Comparison of ENCODE assay signal across 23 cellular contexts in the genomic region with DNA sequence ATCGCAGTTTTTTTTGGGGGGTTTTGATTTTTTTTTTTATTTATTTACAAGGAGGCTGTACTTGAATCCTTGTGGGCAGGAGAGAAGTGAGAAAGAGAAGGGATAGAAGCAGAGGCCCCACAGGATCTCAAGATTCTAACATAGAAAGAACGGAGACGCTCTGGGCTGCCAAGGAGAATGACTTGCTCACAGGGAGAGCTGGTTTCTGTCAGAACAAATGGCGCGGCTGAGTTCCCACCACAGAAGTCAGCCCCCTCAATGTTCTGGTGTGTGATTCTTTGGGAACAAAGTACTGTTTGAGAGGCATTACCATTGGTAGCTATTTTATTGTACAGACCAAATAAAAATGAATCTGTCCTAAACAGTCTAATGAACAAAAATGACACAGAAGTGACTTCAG.
A peak's percentile ranks its signal among the peaks of the same experiment; 100 is the strongest.
DNase-seq lines count a peak whose midpoint lies in the region; ATAC-seq and TF ChIP-seq lines count a peak whose summit lies in the region.
"Had no signal": no experiment of that assay in that cellular context is flagged by ENCODE, and none has a peak within 500 bp of the region (broad histone marks: within the 10 kb centered on the region; RNA-seq: fewer than 3 reads in every experiment).

No MANE protein-coding gene starts in this region.

- H3K79me2 ChIP-seq in mammary epithelial cell (ENCODE audit: insufficient read depth, low read length) (no peaks in the 10 kb centered on the region), smooth muscle cell (ENCODE audit: low read depth) (no peaks in the 10 kb centered on the region)

- ATAC-seq in GM19397 (IDR thresholded peaks at IDR 0.05; ENCODE audit: unreplicated experiment), result no peak
- ATAC-seq: HCT116, PC-3 had no signal

- intact Hi-C loops in mammary epithelial cell (cut with micrococcal nuclease) (no loop called here), breast epithelium (cut with DNase I; ENCODE audit: low total_unique reads) (no loop called here), ascending aorta (cut with DNase I) (no loop called here), tibial artery (cut with DNase I; ENCODE audit: low total_unique reads) (no loop called here)

- BruUV-seq in mammary epithelial cell (replicated peaks; lab: Mats Ljungman, UMichigan), result no TSS peak

- CTCF ChIA-PET in mammary epithelial cell (lab: Charles Lee; ENCODE audit: low non-redundant PET), result no interaction called here

- H3K9me3 Mint-ChIP-seq in brain (peaks cover 0 to 5% (median 3%) of the 10 kb centered on the region in 5 experiments), nephron progenitor cell (peaks cover 68% of the 10 kb centered on the region)
- H3K9me3 Mint-ChIP-seq: CD8-positive, alpha-beta memory T cell had no signal

- TF ChIP-seq CTCF in mammary epithelial cell (conservative IDR thresholded peaks at IDR 0.05 in 1 of 2, IDR thresholded peaks at IDR 0.05 in 1 of 2; ENCODE audit: extremely low read depth in 1 of 2, insufficient read depth in 1 of 2, low read depth in 1 of 2, low read length in 2 of 2) (no peak), breast epithelium (IDR thresholded peaks at IDR 0.05) (no peak), brain (conservative IDR thresholded peaks at IDR 0.05) (no peak), nephron progenitor cell (IDR thresholded peaks at IDR 0.05) (no peak), smooth muscle cell (IDR thresholded peaks at IDR 0.05; ENCODE audit: borderline replicate concordance, insufficient read depth, poor library complexity, severe bottlenecking) (no peak), ascending aorta (IDR thresholded peaks at IDR 0.05) (no peak), tibial artery (IDR thresholded peaks at IDR 0.05) (no peak)

- H3F3A ChIP-seq in smooth muscle cell (ENCODE audit: low read depth), result peaks cover 2% of the 10 kb centered on the region

- no peaks in the 10 kb centered on the region for H3K36me3 ChIP-seq in mammary epithelial cell (ENCODE audit: insufficient read depth, low read length)
- H3K36me3 ChIP-seq in breast epithelium, result no peaks in the 10 kb centered on the region
- H3K36me3 ChIP-seq in smooth muscle cell (ENCODE audit: low read depth), result no peaks in the 10 kb centered on the region
- no peaks in the 10 kb centered on the region for H3K36me3 ChIP-seq in ascending aorta
- no peaks in the 10 kb centered on the region for H3K36me3 ChIP-seq in tibial artery
- H3K36me3 ChIP-seq: BE2C had no signal

- TF ChIP-seq POLR2A in breast epithelium (IDR thresholded peaks at IDR 0.05), result no peak

- in situ Hi-C loops in mammary epithelial cell (cut with MboI; ENCODE audit: low sequenced_read_pairs in 2 of 2), result no loop called here

- H3K27ac Mint-ChIP-seq in brain (peak overlapping the region in 4 of 5 experiments; percentile 31 to 82 (median 52)), nephron progenitor cell (peak overlapping the region; percentile 29)
- H3K27ac Mint-ChIP-seq: CD14-positive monocyte; CD8-positive, alpha-beta memory T cell had no signal

- dilution Hi-C loops in mammary epithelial cell (cut with HindIII; ENCODE audit: low sequenced_read_pairs), result no loop called here

- H3K27me3 Mint-ChIP-seq in brain, result peaks cover 2% of the 10 kb centered on the region
- no peaks in the 10 kb centered on the region for H3K27me3 Mint-ChIP-seq in nephron progenitor cell (ENCODE audit: low read depth, poor library complexity)

- H3K9me3 ChIP-seq in mammary epithelial cell (replicated peaks; ENCODE audit: insufficient read depth, low read length), result no peaks in the 10 kb centered on the region
- H3K9me3 ChIP-seq in breast epithelium, result no peaks in the 10 kb centered on the region
- no peaks in the 10 kb centered on the region for H3K9me3 ChIP-seq in smooth muscle cell (replicated peaks; ENCODE audit: low read depth)
- no peaks in the 10 kb centered on the region for H3K9me3 ChIP-seq in ascending aorta
- H3K9me3 ChIP-seq in tibial artery, result no peaks in the 10 kb centered on the region
- H3K9me3 ChIP-seq: BE2C had no signal

- no peak overlapping the region for H3K27ac ChIP-seq in mammary epithelial cell (ENCODE audit: insufficient read depth, low read depth, low read length)
- no peak overlapping the region for H3K27ac ChIP-seq in breast epithelium
- H3K27ac ChIP-seq in smooth muscle cell (ENCODE audit: low read depth), result peak overlapping the region; percentile 45
- H3K27ac ChIP-seq in ascending aorta, result no peak overlapping the region
- no peak overlapping the region for H3K27ac ChIP-seq in tibial artery
- H3K27ac ChIP-seq: 22Rv1 had no signal

- H2AFZ ChIP-seq in mammary epithelial cell (ENCODE audit: low read depth, low read length) (peak overlapping the region; percentile 24), smooth muscle cell (ENCODE audit: low read depth) (peak overlapping the region; percentile 70)

- peaks cover 22% of the 10 kb centered on the region for H3K4me1 Mint-ChIP-seq in brain
- H3K4me1 Mint-ChIP-seq in nephron progenitor cell, result peaks cover 21% of the 10 kb centered on the region
- H3K4me1 Mint-ChIP-seq: CD8-positive, alpha-beta memory T cell had no signal

- H3K4me3 Mint-ChIP-seq in brain (no peak overlapping the region), nephron progenitor cell (no peak overlapping the region)
- H3K4me3 Mint-ChIP-seq: CD14-positive monocyte; CD8-positive, alpha-beta memory T cell had no signal

- no peak overlapping the region for H3K4me3 ChIP-seq in mammary epithelial cell (replicated peaks in 1 of 3; ENCODE audit: insufficient read depth in 1 of 3, low read depth in 2 of 3, low read length in 3 of 3)
- no peak overlapping the region for H3K4me3 ChIP-seq in breast epithelium
- no peak overlapping the region for H3K4me3 ChIP-seq in smooth muscle cell
- no peak overlapping the region for H3K4me3 ChIP-seq in ascending aorta
- H3K4me3 ChIP-seq in tibial artery, result no peak overlapping the region

- no peak for DNase-seq in mammary epithelial cell
- DNase-seq in breast epithelium (ENCODE audit: low spot score in 2 of 2), result no peak
- DNase-seq in nephron progenitor cell, result no peak
- no peak for DNase-seq in smooth muscle cell (lab: John Stamatoyannopoulos, UW; ENCODE audit: unreplicated experiment)
- DNase-seq in ascending aorta (ENCODE audit: low spot score in 2 of 2), result no peak
- no peak for DNase-seq in tibial artery
- DNase-seq: BE2C; CD8-positive, alpha-beta memory T cell; DMS79 treated with DMSO at 0.1 percent for 48 hours; Karpas-422; NCI-H1092 treated with DMSO at 0.1 percent for 48 hours; NCI-H146; NCI-H1930; NCI-H2107; NCI-H446; NCI-H82; NK-92 treated with Interleukin-12 subunit alpha and Interleukin-12 subunit beta, amount 100 ng/mL, for 24 hours; PC-3 had no signal

- H3K36me3 Mint-ChIP-seq in brain (no peaks in the 10 kb centered on the region), nephron progenitor cell (ENCODE audit: low read depth) (no peaks in the 10 kb centered on the region)
- H3K36me3 Mint-ChIP-seq: CD14-positive monocyte had no signal

- H4K20me1 ChIP-seq in mammary epithelial cell (ENCODE audit: insufficient read depth, low read length) (no peaks in the 10 kb centered on the region), smooth muscle cell (ENCODE audit: low read depth) (no peaks in the 10 kb centered on the region)

- H3K4me1 ChIP-seq in mammary epithelial cell (ENCODE audit: insufficient read depth, low read length) (no peaks in the 10 kb centered on the region), breast epithelium (no peaks in the 10 kb centered on the region), smooth muscle cell (ENCODE audit: low read depth) (no peaks in the 10 kb centered on the region), ascending aorta (no peaks in the 10 kb centered on the region), tibial artery (no peaks in the 10 kb centered on the region)
- H3K4me1 ChIP-seq: BE2C had no signal

- H3K27me3 ChIP-seq in mammary epithelial cell (ENCODE audit: insufficient read depth, low read length), result no peaks in the 10 kb centered on the region
- H3K27me3 ChIP-seq in breast epithelium, result peaks cover 0 to 52% of the 10 kb centered on the region in 2 donors
- no peaks in the 10 kb centered on the region for H3K27me3 ChIP-seq in smooth muscle cell (ENCODE audit: low read depth)
- no peaks in the 10 kb centered on the region for H3K27me3 ChIP-seq in ascending aorta
- no peaks in the 10 kb centered on the region for H3K27me3 ChIP-seq in tibial artery
- H3K27me3 ChIP-seq: BE2C had no signal

- H3K4me2 ChIP-seq in mammary epithelial cell (ENCODE audit: insufficient read depth, low read depth, low read length) (no peak overlapping the region), smooth muscle cell (peak overlapping the region; percentile 66)

- H3K9ac ChIP-seq in mammary epithelial cell (ENCODE audit: insufficient read depth, low read length) (no peak overlapping the region), smooth muscle cell (ENCODE audit: low read depth) (peak overlapping the region; percentile 29)

- WGBS in mammary epithelial cell (ENCODE audit: low coverage, missing lambda C conversion rate), result 61% methylated on average over 5 of the region's 5 CpGs
- 42% methylated on average over 5 of the region's 5 CpGs for WGBS in smooth muscle cell (ENCODE audit: low lambda C conversion rate)
